Comparison of ENCODE assay signal across 8 cellular contexts in the genomic region with DNA sequence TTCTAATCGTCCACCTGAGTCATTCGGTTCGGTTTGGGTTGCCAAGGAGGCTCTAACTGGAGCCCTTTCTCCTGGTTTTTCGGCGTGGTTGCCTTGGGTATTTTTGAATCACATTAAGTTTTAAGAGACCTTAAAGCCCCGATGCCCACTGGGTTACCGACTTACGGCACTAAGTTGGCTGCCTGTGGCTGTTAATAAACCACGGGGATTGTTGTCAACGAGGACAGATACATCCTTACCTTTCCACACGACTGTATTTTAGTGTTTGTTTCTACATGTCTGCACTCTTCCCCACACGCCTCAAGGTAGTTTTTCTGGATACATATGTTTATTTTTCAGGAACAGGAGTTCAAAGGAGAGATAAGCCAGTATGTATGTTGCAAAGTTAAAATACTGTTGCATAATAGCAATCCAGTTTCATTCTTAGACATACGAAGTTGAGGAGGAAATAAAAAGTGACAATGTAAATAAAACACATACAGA. TPM values are rescaled to one million over a fixed set of nuclear protein-coding genes. Genes with fewer than 3 reads are reported as not detected.
DNase-seq lines count a peak whose midpoint lies in the region; ATAC-seq and TF ChIP-seq lines count a peak whose summit lies in the region.

No MANE protein-coding gene starts in this region.

- H3K4me3 ChIP-seq in HUES48 (ENCODE audit: low read depth, low read length) (peak overlapping the region; percentile 96), iPS-18a (ENCODE audit: low read length) (peak overlapping the region; percentile 92)

- H3K36me3 Mint-ChIP-seq in CD14-positive monocyte: no peaks in the 10 kb centered on the region
- H3K36me3 Mint-ChIP-seq in activated CD8-positive, alpha-beta T cell treated with anti-CD3 and anti-CD28 coated beads for 36 hours (ENCODE audit: low read depth): peaks cover 12% of the 10 kb centered on the region
- peaks cover 7% of the 10 kb centered on the region for H3K36me3 Mint-ChIP-seq in stimulated activated memory B cell treated with anti-CD40 and anti-IgM and Interleukin-4, amounts not matched to agents 10 μg/mL and 1 μg/mL and 100 μg/mL, for 72 hours

- H3K27me3 Mint-ChIP-seq in CD14-positive monocyte (ENCODE audit: low read depth in 3 of 3): peaks cover 0 to 2% (median 1%) of the 10 kb centered on the region in 3 donors
- H3K27me3 Mint-ChIP-seq in activated CD8-positive, alpha-beta T cell treated with anti-CD3 and anti-CD28 coated beads for 36 hours: no peaks in the 10 kb centered on the region
- no peaks in the 10 kb centered on the region for H3K27me3 Mint-ChIP-seq in stimulated activated memory B cell treated with anti-CD40 and anti-IgM and Interleukin-4, amounts not matched to agents 10 μg/mL and 1 μg/mL and 100 μg/mL, for 72 hours

- H3K9ac ChIP-seq in HUES48 (ENCODE audit: low read depth, low read length) (no peak overlapping the region), iPS-18a (ENCODE audit: low read length) (peak overlapping the region; percentile 47)

- peak overlapping the region; percentile 88 to 94 (median 91) for H3K27ac Mint-ChIP-seq in CD14-positive monocyte
- peak overlapping the region; percentile 80 for H3K27ac Mint-ChIP-seq in activated CD8-positive, alpha-beta T cell treated with anti-CD3 and anti-CD28 coated beads for 36 hours
- peak overlapping the region; percentile 99 for H3K27ac Mint-ChIP-seq in stimulated activated memory B cell treated with anti-CD40 and anti-IgM and Interleukin-4, amounts not matched to agents 10 μg/mL and 1 μg/mL and 100 μg/mL, for 72 hours

- H3K36me3 ChIP-seq in HUES48 (ENCODE audit: control insufficient read depth, insufficient read depth, low read length) (no peaks in the 10 kb centered on the region), iPS-18a (ENCODE audit: control insufficient read depth, low read depth, low read length) (no peaks in the 10 kb centered on the region)

- CTCF ChIA-PET in activated CD8-positive, alpha-beta T cell treated with anti-CD3 and anti-CD28 coated beads for 36 hours (lab: Charles Lee): no interaction called here

- peaks cover 16% of the 10 kb centered on the region for H3K4me1 Mint-ChIP-seq in CD14-positive monocyte
- H3K4me1 Mint-ChIP-seq in activated CD8-positive, alpha-beta T cell treated with anti-CD3 and anti-CD28 coated beads for 36 hours (ENCODE audit: low read depth): peaks cover 16% of the 10 kb centered on the region
- peaks cover 17% of the 10 kb centered on the region for H3K4me1 Mint-ChIP-seq in stimulated activated memory B cell treated with anti-CD40 and anti-IgM and Interleukin-4, amounts not matched to agents 10 μg/mL and 1 μg/mL and 100 μg/mL, for 72 hours

- no peak for ATAC-seq in activated CD8-positive, alpha-beta T cell treated with anti-CD3 and anti-CD28 coated beads for 36 hours
- no peak for ATAC-seq in stimulated activated memory B cell treated with anti-CD40 and anti-IgM and Interleukin-4, amounts not matched to agents 10 μg/mL and 1 μg/mL and 100 μg/mL, for 72 hours
- ATAC-seq in sciatic nerve (no peak), HG03442 (IDR thresholded peaks at IDR 0.05; ENCODE audit: unreplicated experiment) (no peak)

- H3K4me3 Mint-ChIP-seq in CD14-positive monocyte: peak overlapping the region; percentile 98 to 99
- peak overlapping the region; percentile 88 for H3K4me3 Mint-ChIP-seq in activated CD8-positive, alpha-beta T cell treated with anti-CD3 and anti-CD28 coated beads for 36 hours
- peak overlapping the region; percentile 98 for H3K4me3 Mint-ChIP-seq in stimulated activated memory B cell treated with anti-CD40 and anti-IgM and Interleukin-4, amounts not matched to agents 10 μg/mL and 1 μg/mL and 100 μg/mL, for 72 hours

- peaks cover 52% of the 10 kb centered on the region for H3K27me3 ChIP-seq in HUES48 (ENCODE audit: control insufficient read depth, insufficient read depth, low read length)
- H3K27me3 ChIP-seq in iPS-18a (ENCODE audit: control insufficient read depth, insufficient read depth, low read length): peaks cover 51% of the 10 kb centered on the region

- H3K4me1 ChIP-seq in HUES48 (ENCODE audit: control insufficient read depth, insufficient read depth, low read length) (peaks cover 27% of the 10 kb centered on the region), iPS-18a (ENCODE audit: control insufficient read depth, low read depth, low read length) (peaks cover 18% of the 10 kb centered on the region)

- intact Hi-C loops in CD14-positive monocyte (cut with micrococcal nuclease) (no loop called here), sciatic nerve (cut with DNase I) (no loop called here)
- intact Hi-C loops in activated CD8-positive, alpha-beta T cell treated with anti-CD3 and anti-CD28 coated beads for 36 hours (cut with micrococcal nuclease): no loop called here

- POLR2A ChIA-PET in activated CD8-positive, alpha-beta T cell treated with anti-CD3 and anti-CD28 coated beads for 36 hours (lab: Charles Lee): interaction anchor here (0.8 to 3.4 kb wide), 2 partner anchors 9 to 42 kb away, joined by 3 to 11 read pairs; no protein-coding TSS in a partner anchor

- H3K9me3 Mint-ChIP-seq in CD14-positive monocyte: peaks cover 0 to 2% (median 0%) of the 10 kb centered on the region in 7 donors
- no peaks in the 10 kb centered on the region for H3K9me3 Mint-ChIP-seq in activated CD8-positive, alpha-beta T cell treated with anti-CD3 and anti-CD28 coated beads for 36 hours
- H3K9me3 Mint-ChIP-seq in stimulated activated memory B cell treated with anti-CD40 and anti-IgM and Interleukin-4, amounts not matched to agents 10 μg/mL and 1 μg/mL and 100 μg/mL, for 72 hours: no peaks in the 10 kb centered on the region

- TF ChIP-seq CTCF in CD14-positive monocyte (IDR thresholded peaks at IDR 0.05): no peak
- no peak for TF ChIP-seq CTCF in activated CD8-positive, alpha-beta T cell treated with anti-CD3 and anti-CD28 coated beads for 36 hours (IDR thresholded peaks at IDR 0.05)

- no peak for DNase-seq in CD14-positive monocyte (ENCODE audit: low spot score)
- DNase-seq in activated CD8-positive, alpha-beta T cell treated with anti-CD3 and anti-CD28 coated beads for 36 hours: peak; percentile 52
- no peak for DNase-seq in sciatic nerve (ENCODE audit: low spot score)
- no peak for DNase-seq in retina

- H3K27ac ChIP-seq in HUES48 (ENCODE audit: low read depth, low read length) (peak overlapping the region; percentile 64), iPS-18a (ENCODE audit: low read length) (no peak overlapping the region)

- no peaks in the 10 kb centered on the region for H3K9me3 ChIP-seq in HUES48 (ENCODE audit: control insufficient read depth, insufficient read depth, low read length)
- no peaks in the 10 kb centered on the region for H3K9me3 ChIP-seq in iPS-18a (ENCODE audit: control insufficient read depth, low read depth, low read length)

RNA-seq across cellular contexts. Expression of a gene that starts 1.2 kb away (rescaled TPM):
- polyA plus RNA-seq in CD14-positive monocyte: 10 to 100 TPM; 86.8 to 98.8 TPM
- total RNA-seq in activated CD8-positive, alpha-beta T cell treated with anti-CD3 and anti-CD28 coated beads for 36 hours: 100 to 1,000 TPM; 239 to 246 TPM
- total RNA-seq in sciatic nerve: 90.3 TPM
